ENCODE assay signal across 2 cellular contexts in the genomic region with DNA sequence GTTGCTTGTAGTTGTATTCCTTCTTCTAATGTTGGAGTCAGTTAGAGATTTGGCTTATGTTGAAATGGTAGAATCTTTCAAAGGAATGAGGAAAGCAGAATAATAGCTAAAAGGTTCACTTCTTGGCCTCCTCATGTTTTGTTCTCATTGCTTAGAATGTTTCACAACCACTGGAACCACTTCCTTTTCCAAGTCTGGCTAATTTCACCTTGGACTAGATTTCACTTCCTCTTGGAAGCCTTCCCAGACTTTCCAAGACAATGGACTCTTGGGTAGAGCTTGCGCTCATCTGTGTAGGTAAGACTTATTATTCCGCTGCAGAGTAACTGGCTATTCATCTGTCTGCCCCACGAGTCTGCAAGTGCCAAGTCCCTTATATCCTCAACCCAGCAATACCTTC.
TF ChIP-seq lines count a peak whose summit lies in the region.

No MANE protein-coding gene starts in this region.

TF ChIP-seq in liver, 16 proteins besides CTCF, POLR2A, EP300 and RAD21:
- TF ChIP-seq TAF1 (conservative IDR thresholded peaks at IDR 0.05): no peak
- TF ChIP-seq NR2F2 (IDR thresholded peaks at IDR 0.05): peak; percentile 23

TF ChIP-seq in HepG2, 621 proteins besides CTCF, POLR2A, EP300 and RAD21:
- TF ChIP-seq ZNF644 (CRISPR knock-in tag; IDR thresholded peaks at IDR 0.05; ENCODE audit: low read depth): no peak
- no peak for TF ChIP-seq MAFF (IDR thresholded peaks at IDR 0.05; ENCODE audit: low read depth, low read length)
- TF ChIP-seq ATF7-NPFF (CRISPR knock-in tag; IDR thresholded peaks at IDR 0.05; ENCODE audit: low read depth): no peak
- TF ChIP-seq, protein P1, sequence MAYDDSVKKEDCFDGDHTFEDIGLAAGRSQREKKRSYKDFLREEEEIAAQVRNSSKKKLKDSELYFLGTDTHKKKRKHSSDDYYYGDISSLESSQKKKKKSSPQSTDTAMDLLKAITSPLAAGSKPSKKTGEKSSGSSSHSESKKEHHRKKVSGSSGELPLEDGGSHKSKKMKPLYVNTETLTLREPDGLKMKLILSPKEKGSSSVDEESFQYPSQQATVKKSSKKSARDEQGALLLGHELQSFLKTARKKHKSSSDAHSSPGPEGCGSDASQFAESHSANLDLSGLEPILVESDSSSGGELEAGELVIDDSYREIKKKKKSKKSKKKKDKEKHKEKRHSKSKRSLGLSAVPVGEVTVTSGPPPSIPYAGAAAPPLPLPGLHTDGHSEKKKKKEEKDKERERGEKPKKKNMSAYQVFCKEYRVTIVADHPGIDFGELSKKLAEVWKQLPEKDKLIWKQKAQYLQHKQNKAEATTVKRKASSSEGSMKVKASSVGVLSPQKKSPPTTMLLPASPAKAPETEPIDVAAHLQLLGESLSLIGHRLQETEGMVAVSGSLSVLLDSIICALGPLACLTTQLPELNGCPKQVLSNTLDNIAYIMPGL (CRISPR knock-in tag; IDR thresholded peaks at IDR 0.05; ENCODE audit: borderline replicate concordance in 1 of 2, low read depth in 1 of 2): no peak
- TF ChIP-seq ZBTB7A (CRISPR knock-in tag; IDR thresholded peaks at IDR 0.05): no peak
- TF ChIP-seq KAT7 (CRISPR knock-in tag; IDR thresholded peaks at IDR 0.05; ENCODE audit: borderline replicate concordance): no peak
- TF ChIP-seq NBN (conservative IDR thresholded peaks at IDR 0.05): no peak
- no peak for TF ChIP-seq ARNT2 (CRISPR knock-in tag; IDR thresholded peaks at IDR 0.05; ENCODE audit: low read depth)
- no peak for TF ChIP-seq PCBP2 (optimal IDR thresholded peaks at IDR 0.05; ENCODE audit: low read depth, low read length, poor library complexity, severe bottlenecking)
- TF ChIP-seq MATR3 (CRISPR knock-in tag; IDR thresholded peaks at IDR 0.05): no peak
- TF ChIP-seq PPARG (CRISPR knock-in tag; conservative IDR thresholded peaks at IDR 0.05): no peak
- no peak for TF ChIP-seq SMAD1 (CRISPR knock-in tag; IDR thresholded peaks at IDR 0.05; ENCODE audit: borderline replicate concordance, low read depth)
- TF ChIP-seq CAMTA2 (CRISPR knock-in tag; IDR thresholded peaks at IDR 0.05; ENCODE audit: borderline replicate concordance): no peak
TF ChIP-seq in HepG2: peak in this region for 0.
